Comparison of ENCODE assay signal across 7 cellular contexts in genomic region chr3:30353711-30354467, GRCh38.
DNase-seq lines count a peak whose midpoint lies in the region; ATAC-seq lines count a peak whose summit lies in the region.

No MANE protein-coding gene starts in this region.

- peak overlapping the region; percentile 39 to 81 (median 72) for H3K4me3 Mint-ChIP-seq in naive thymus-derived CD8-positive, alpha-beta T cell

- no peaks in the 10 kb centered on the region for H3K27me3 Mint-ChIP-seq in naive thymus-derived CD8-positive, alpha-beta T cell

- no peaks in the 10 kb centered on the region for H3K36me3 Mint-ChIP-seq in naive thymus-derived CD8-positive, alpha-beta T cell

- no peaks in the 10 kb centered on the region for H3K9me3 Mint-ChIP-seq in naive thymus-derived CD8-positive, alpha-beta T cell

- peak; percentile 37 for DNase-seq in activated T-cell treated with anti-CD3 and anti-CD28 coated beads for 24 hours (ENCODE audit: low read depth)
- peak; percentile 7 to 94 (median 72) for DNase-seq in naive thymus-derived CD8-positive, alpha-beta T cell
- DNase-seq in HK-2 (ENCODE audit: unreplicated experiment) = no peak
- no peak for DNase-seq in SKM-1 treated with dmso at 0.1 percent for 144 hours (lab: John Stamatoyannopoulos, UW; ENCODE audit: unreplicated experiment)
- DNase-seq in NCI-H1694 treated with DMSO at 0.1 percent for 48 hours (lab: John Stamatoyannopoulos, UW) = no peak

- ATAC-seq in GM21360 (IDR thresholded peaks at IDR 0.05; ENCODE audit: unreplicated experiment) (peak; percentile 97), HG03378 (IDR thresholded peaks at IDR 0.05; ENCODE audit: unreplicated experiment) (peak; percentile 99)
- ATAC-seq in naive thymus-derived CD8-positive, alpha-beta T cell = peak; percentile 99 to 100

- POLR2A ChIA-PET in naive thymus-derived CD8-positive, alpha-beta T cell (lab: Charles Lee) = interaction anchor here (0.6 to 5.6 kb wide), 9 partner anchors 13 to 313 kb away, joined by 3 to 35 read pairs (median 3); partner anchors contain the start of gene TGFBR2

- H3K4me1 Mint-ChIP-seq in naive thymus-derived CD8-positive, alpha-beta T cell = peaks cover 47 to 87% (median 83%) of the 10 kb centered on the region in 4 donors

- peak overlapping the region; percentile 59 to 96 (median 92) for H3K27ac Mint-ChIP-seq in naive thymus-derived CD8-positive, alpha-beta T cell

Comparison
In these comparisons a context has a peak if more than half of its experiments do, and no peak if none do; other contexts are left out.
1. DNase-seq: peak in activated T-cell treated with anti-CD3 and anti-CD28 coated beads for 24 hours (single experiment) and naive thymus-derived CD8-positive, alpha-beta T cell (10 of 10); none in HK-2 (single experiment), SKM-1 treated with dmso at 0.1 percent for 144 hours (single experiment) and NCI-H1694 treated with DMSO at 0.1 percent for 48 hours (single experiment).
2. Peak in every context shown above with its lines, with median percentiles within 50 percentile points of each other: ATAC-seq.